ENCODE assay signal across 8 cellular contexts in the genomic region with DNA sequence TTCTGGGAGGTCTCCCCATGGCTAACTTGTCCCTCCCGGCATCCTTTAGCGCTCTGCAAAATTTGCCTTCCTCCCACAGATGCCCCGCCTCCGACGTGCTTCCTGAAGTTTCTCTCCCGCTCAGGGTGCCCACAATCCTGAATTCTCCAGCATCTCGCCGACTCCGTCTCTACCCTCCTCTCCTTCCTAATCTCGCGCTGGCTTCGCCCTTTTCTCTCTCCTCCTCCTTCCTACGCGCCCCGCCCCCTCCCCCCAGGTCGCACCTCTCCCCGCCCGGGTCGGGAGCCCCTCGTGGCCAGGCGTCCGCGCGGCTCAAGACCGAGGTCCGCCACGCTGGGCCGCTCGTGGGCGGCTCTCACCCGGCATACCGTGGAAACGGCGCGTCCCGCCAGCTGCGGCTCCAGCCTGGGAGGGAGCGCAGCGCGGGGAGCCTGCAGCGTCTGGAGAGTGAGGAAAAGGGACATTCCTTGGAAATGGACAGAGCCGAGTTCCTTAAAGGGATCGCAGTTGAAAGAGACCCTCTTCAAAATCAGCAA. TPM values are rescaled to one million over a fixed set of nuclear protein-coding genes. Genes with fewer than 3 reads are reported as not detected.
DNase-seq lines count a peak whose midpoint lies in the region; ATAC-seq and TF ChIP-seq lines count a peak whose summit lies in the region.

No MANE protein-coding gene starts in this region.

- H3K4me1 ChIP-seq in suprapubic skin, result peaks cover 60% of the 10 kb centered on the region

- H3K4me3 ChIP-seq in suprapubic skin, result peak overlapping the region; percentile 54

- no peak for TF ChIP-seq POLR2A in suprapubic skin (IDR thresholded peaks at IDR 0.05)

- H3K36me3 ChIP-seq in suprapubic skin, result no peaks in the 10 kb centered on the region

- intact Hi-C loops in activated CD8-positive, alpha-beta T cell treated with anti-CD3 and anti-CD28 coated beads for 36 hours (cut with micrococcal nuclease), result no loop called here

- H3K27ac Mint-ChIP-seq in activated CD8-positive, alpha-beta T cell treated with anti-CD3 and anti-CD28 coated beads, Interleukin-2, amount 10 ng/mL, durations not matched to agents 7 days and 5 days, result no peak overlapping the region
- no peak overlapping the region for H3K27ac Mint-ChIP-seq in activated CD8-positive, alpha-beta T cell treated with anti-CD3 and anti-CD28 coated beads for 36 hours
- peak overlapping the region in 3 of 5 experiments; percentile 61 to 84 (median 68) for H3K27ac Mint-ChIP-seq in brain

- peak overlapping the region; percentile 38 for H3K4me3 Mint-ChIP-seq in activated CD8-positive, alpha-beta T cell treated with anti-CD3 and anti-CD28 coated beads, Interleukin-2, amount 10 ng/mL, durations not matched to agents 7 days and 5 days
- no peak overlapping the region for H3K4me3 Mint-ChIP-seq in activated CD8-positive, alpha-beta T cell treated with anti-CD3 and anti-CD28 coated beads for 36 hours
- peak overlapping the region; percentile 80 to 91 (median 84) for H3K4me3 Mint-ChIP-seq in brain

- no peaks in the 10 kb centered on the region for H3K9me3 Mint-ChIP-seq in activated CD8-positive, alpha-beta T cell treated with anti-CD3 and anti-CD28 coated beads, Interleukin-2, amount 10 ng/mL, durations not matched to agents 7 days and 5 days (ENCODE audit: insufficient read depth)
- no peaks in the 10 kb centered on the region for H3K9me3 Mint-ChIP-seq in activated CD8-positive, alpha-beta T cell treated with anti-CD3 and anti-CD28 coated beads for 36 hours
- H3K9me3 Mint-ChIP-seq in brain, result peaks cover 0 to 5% (median 0%) of the 10 kb centered on the region in 5 experiments

- no peak for DNase-seq in activated CD8-positive, alpha-beta T cell treated with anti-CD3 and anti-CD28 coated beads, Interleukin-2, amount 10 ng/mL, durations not matched to agents 7 days and 5 days
- no peak for DNase-seq in activated CD8-positive, alpha-beta T cell treated with anti-CD3 and anti-CD28 coated beads for 36 hours
- DNase-seq in left kidney (ENCODE audit: low read depth, low spot score), result peak; percentile 64
- DNase-seq in suprapubic skin (ENCODE audit: low spot score in 2 of 2), result peak in 1 of 2 donors; percentile 86
- DNase-seq in HT-29 (ENCODE audit: low spot score), result no peak

- no peak for TF ChIP-seq CTCF in activated CD8-positive, alpha-beta T cell treated with anti-CD3 and anti-CD28 coated beads for 36 hours (IDR thresholded peaks at IDR 0.05)
- TF ChIP-seq CTCF in brain (conservative IDR thresholded peaks at IDR 0.05), result no peak
- TF ChIP-seq CTCF in suprapubic skin (IDR thresholded peaks at IDR 0.05), result no peak

- POLR2A ChIA-PET in activated CD8-positive, alpha-beta T cell treated with anti-CD3 and anti-CD28 coated beads, Interleukin-2, amount 10 ng/mL, durations not matched to agents 7 days and 5 days (lab: Charles Lee), result no interaction called here
- POLR2A ChIA-PET in activated CD8-positive, alpha-beta T cell treated with anti-CD3 and anti-CD28 coated beads for 36 hours (lab: Charles Lee), result no interaction called here

- CTCF ChIA-PET in activated CD8-positive, alpha-beta T cell treated with anti-CD3 and anti-CD28 coated beads, Interleukin-2, amount 10 ng/mL, durations not matched to agents 7 days and 5 days (lab: Charles Lee), result no interaction called here
- CTCF ChIA-PET in activated CD8-positive, alpha-beta T cell treated with anti-CD3 and anti-CD28 coated beads for 36 hours (lab: Charles Lee), result no interaction called here

- ATAC-seq in activated CD8-positive, alpha-beta T cell treated with anti-CD3 and anti-CD28 coated beads, Interleukin-2, amount 10 ng/mL, durations not matched to agents 7 days and 5 days, result no peak
- no peak for ATAC-seq in activated CD8-positive, alpha-beta T cell treated with anti-CD3 and anti-CD28 coated beads for 36 hours
- no peak for ATAC-seq in HG03139 (IDR thresholded peaks at IDR 0.05; ENCODE audit: unreplicated experiment)
- ATAC-seq in HG03135 (IDR thresholded peaks at IDR 0.05; ENCODE audit: unreplicated experiment), result no peak

- peaks cover 2% of the 10 kb centered on the region for H3K4me1 Mint-ChIP-seq in activated CD8-positive, alpha-beta T cell treated with anti-CD3 and anti-CD28 coated beads, Interleukin-2, amount 10 ng/mL, durations not matched to agents 7 days and 5 days (ENCODE audit: low read depth)
- H3K4me1 Mint-ChIP-seq in activated CD8-positive, alpha-beta T cell treated with anti-CD3 and anti-CD28 coated beads for 36 hours (ENCODE audit: low read depth), result peaks cover 16% of the 10 kb centered on the region
- peaks cover 51% of the 10 kb centered on the region for H3K4me1 Mint-ChIP-seq in brain

- H3K27me3 Mint-ChIP-seq in activated CD8-positive, alpha-beta T cell treated with anti-CD3 and anti-CD28 coated beads, Interleukin-2, amount 10 ng/mL, durations not matched to agents 7 days and 5 days (ENCODE audit: low read depth), result peaks cover 47% of the 10 kb centered on the region
- peaks cover 56% of the 10 kb centered on the region for H3K27me3 Mint-ChIP-seq in activated CD8-positive, alpha-beta T cell treated with anti-CD3 and anti-CD28 coated beads for 36 hours
- H3K27me3 Mint-ChIP-seq in brain, result peaks cover 96% of the 10 kb centered on the region

- no peak for TF ChIP-seq EP300 in suprapubic skin (IDR thresholded peaks at IDR 0.05)

- H3K27ac ChIP-seq in suprapubic skin, result peak overlapping the region; percentile 92

- peaks cover 4% of the 10 kb centered on the region for H3K36me3 Mint-ChIP-seq in activated CD8-positive, alpha-beta T cell treated with anti-CD3 and anti-CD28 coated beads, Interleukin-2, amount 10 ng/mL, durations not matched to agents 7 days and 5 days (ENCODE audit: low read depth)
- H3K36me3 Mint-ChIP-seq in activated CD8-positive, alpha-beta T cell treated with anti-CD3 and anti-CD28 coated beads for 36 hours (ENCODE audit: low read depth), result peaks cover 3% of the 10 kb centered on the region
- H3K36me3 Mint-ChIP-seq in brain, result no peaks in the 10 kb centered on the region

- H3K9me3 ChIP-seq in suprapubic skin, result no peaks in the 10 kb centered on the region

- WGBS in suprapubic skin, result under 1% methylated on average over 37 of the region's 43 CpGs

- H3K27me3 ChIP-seq in suprapubic skin, result peaks cover 28% of the 10 kb centered on the region

RNA-seq across cellular contexts. Expression of a gene that starts 4.8 kb away (rescaled TPM):
- not detected for total RNA-seq in activated CD8-positive, alpha-beta T cell treated with anti-CD3 and anti-CD28 coated beads, Interleukin-2, amount 10 ng/mL, durations not matched to agents 7 days and 5 days
- total RNA-seq in activated CD8-positive, alpha-beta T cell treated with anti-CD3 and anti-CD28 coated beads for 36 hours, result not detected
- 10.3 TPM for polyA plus RNA-seq in brain (ENCODE audit: insufficient read depth, low read depth, low replicate concordance)
- 10 to 100 TPM; 24.3 to 41.1 (median 32.7) TPM for total RNA-seq in suprapubic skin
- total RNA-seq in HT-29 (2014; rRNA removed; shearing (Covaris generic)), result 19.6 and 23.1 TPM in 2 replicates

Comparison
In these comparisons a context has a peak if more than half of its experiments do, and no peak if none do; other contexts are left out.
1. H3K27ac Mint-ChIP-seq: peak in brain (3 of 5); none in activated CD8-positive, alpha-beta T cell treated with anti-CD3 and anti-CD28 coated beads, Interleukin-2, amount 10 ng/mL, durations not matched to agents 7 days and 5 days (single experiment) and activated CD8-positive, alpha-beta T cell treated with anti-CD3 and anti-CD28 coated beads for 36 hours (single experiment).
2. RNA of a gene that starts 4.8 kb away (total RNA-seq): 24.3 to 41.1 TPM in suprapubic skin and 19.6 to 23.1 TPM in HT-29; not detected in activated CD8-positive, alpha-beta T cell treated with anti-CD3 and anti-CD28 coated beads, Interleukin-2, amount 10 ng/mL, durations not matched to agents 7 days and 5 days and not detected in activated CD8-positive, alpha-beta T cell treated with anti-CD3 and anti-CD28 coated beads for 36 hours; every median in the first group is over 10 times any median in the second.